1 cellular context compared by ENCODE assay signal in the genomic region with DNA sequence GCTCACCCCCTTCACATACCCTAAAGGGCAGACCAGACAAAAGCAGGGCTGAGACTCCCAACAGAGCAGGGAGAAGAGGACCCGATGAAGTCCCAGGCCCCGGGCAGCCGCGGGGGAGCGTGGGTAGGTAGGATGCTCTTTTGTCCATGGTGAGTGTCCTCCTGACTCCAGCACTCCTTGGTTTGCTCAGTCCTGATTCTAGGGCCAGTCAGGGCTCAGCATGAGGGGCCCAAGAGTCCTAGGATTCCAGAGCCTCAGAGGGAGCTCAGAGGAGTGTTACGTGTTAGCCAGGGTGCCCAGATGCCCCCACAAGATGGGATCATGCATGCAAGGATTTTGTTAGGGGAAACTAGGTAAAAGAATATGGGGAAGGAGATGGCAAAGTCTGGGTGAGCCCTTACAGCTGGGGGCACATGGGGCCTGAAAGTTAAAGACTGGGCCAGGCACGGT.
TF ChIP-seq lines count a peak whose summit lies in the region.

No MANE protein-coding gene starts in this region.

TF ChIP-seq in IMR-90, 13 proteins besides CTCF, POLR2A, EP300 and RAD21:
- TF ChIP-seq MXI1 (IDR thresholded peaks at IDR 0.05; ENCODE audit: borderline replicate concordance, low read depth, low read length) = no peak
- no peak for TF ChIP-seq CHD1 (IDR thresholded peaks at IDR 0.05; ENCODE audit: low read depth, low read length)
- TF ChIP-seq NFE2L2 (IDR thresholded peaks at IDR 0.05; ENCODE audit: low read depth, low read length) = no peak
- TF ChIP-seq BHLHE40 (IDR thresholded peaks at IDR 0.05; ENCODE audit: low read depth, low read length) = no peak
- TF ChIP-seq MAZ (IDR thresholded peaks at IDR 0.05; ENCODE audit: borderline replicate concordance, low read depth, low read length) = no peak
- no peak for TF ChIP-seq RCOR1 (IDR thresholded peaks at IDR 0.05; ENCODE audit: insufficient replicate concordance, low read length)
- TF ChIP-seq, protein P1, sequence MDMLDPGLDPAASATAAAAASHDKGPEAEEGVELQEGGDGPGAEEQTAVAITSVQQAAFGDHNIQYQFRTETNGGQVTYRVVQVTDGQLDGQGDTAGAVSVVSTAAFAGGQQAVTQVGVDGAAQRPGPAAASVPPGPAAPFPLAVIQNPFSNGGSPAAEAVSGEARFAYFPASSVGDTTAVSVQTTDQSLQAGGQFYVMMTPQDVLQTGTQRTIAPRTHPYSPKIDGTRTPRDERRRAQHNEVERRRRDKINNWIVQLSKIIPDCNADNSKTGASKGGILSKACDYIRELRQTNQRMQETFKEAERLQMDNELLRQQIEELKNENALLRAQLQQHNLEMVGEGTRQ (IDR thresholded peaks at IDR 0.05; ENCODE audit: low read depth, low read length) = no peak
- TF ChIP-seq FOS (IDR thresholded peaks at IDR 0.05; ENCODE audit: low read depth, low read length) = no peak
- no peak for TF ChIP-seq SMC3 (IDR thresholded peaks at IDR 0.05; ENCODE audit: low read depth, low read length)
TF ChIP-seq in IMR-90: peak in this region for 0.
